In the genomic region with DNA sequence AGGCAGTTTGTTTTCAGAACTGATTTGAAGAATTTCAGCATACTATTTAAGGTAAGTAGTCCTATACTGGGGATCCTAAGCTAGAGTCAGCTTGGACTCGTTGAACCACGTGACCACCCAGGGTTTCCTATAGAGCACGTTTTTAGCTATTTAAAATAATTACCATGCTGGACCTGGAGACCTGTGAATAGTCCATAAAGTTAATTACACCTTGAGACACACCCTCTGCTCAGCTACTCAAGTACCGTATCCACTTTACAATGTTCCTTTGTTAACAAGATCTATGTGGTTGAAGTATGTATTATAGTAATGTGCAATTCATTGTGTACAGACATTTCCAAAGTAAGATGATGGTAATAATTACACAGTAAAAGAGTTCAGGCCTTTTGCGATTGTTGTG, we compare ENCODE assay signal across 28 cellular contexts.
DNase-seq lines count a peak whose midpoint lies in the region; ATAC-seq and TF ChIP-seq lines count a peak whose summit lies in the region.
"Had no signal": no experiment of that assay in that cellular context is flagged by ENCODE, and none has a peak within 500 bp of the region (broad histone marks: within the 10 kb centered on the region; RNA-seq: fewer than 3 reads in every experiment).

No MANE protein-coding gene starts in this region.

- H3K9me3 Mint-ChIP-seq in activated naive CD4-positive, alpha-beta T cell treated with anti-CD3 and anti-CD28 coated beads, Interleukin-2, amount 10 ng/mL, durations not matched to agents 7 days and 5 days: no peaks in the 10 kb centered on the region
- H3K9me3 Mint-ChIP-seq: activated CD8-positive, alpha-beta T cell treated with anti-CD3 and anti-CD28 coated beads for 36 hours; naive B cell had no signal

- TF ChIP-seq RAD21 in Ishikawa (IDR thresholded peaks at IDR 0.05; ENCODE audit: low read depth): no peak

- DNase-seq in DMS153 (lab: John Stamatoyannopoulos, UW): peak; percentile 31
- DNase-seq in NCI-H510A treated with DMSO at 0.1 percent for 48 hours (lab: John Stamatoyannopoulos, UW): peak; percentile 45
- DNase-seq in iPS-NIHi11 (ENCODE audit: low spot score): peak; percentile 19
- DNase-seq in COLO668 (lab: John Stamatoyannopoulos, UW; ENCODE audit: unreplicated experiment): no peak
- DNase-seq in HUDEP-2 (lab: John Stamatoyannopoulos, UW; ENCODE audit: unreplicated experiment in 76 of 76): no peak
- no peak for DNase-seq in activated naive CD4-positive, alpha-beta T cell treated with anti-CD3 and anti-CD28 coated beads, Interleukin-2, amount 10 ng/mL, durations not matched to agents 7 days and 5 days
- DNase-seq: activated CD8-positive, alpha-beta T cell treated with anti-CD3 and anti-CD28 coated beads for 36 hours; activated naive CD4-positive, alpha-beta T cell; amniotic stem cell; BE2C; Caco-2; glutamatergic neuron; KBM-7; mesendoderm; naive B cell; NCI-H1930; NCI-H524 treated with DMSO at 0.1 percent for 48 hours; occipital lobe; PC-3; right lobe of liver; SHP77 treated with DMSO at 0.1 percent for 48 hours; stimulated activated CD4-positive, alpha-beta T cell treated with anti-CD3 and anti-CD28 coated beads, Interleukin-15, amount 100 ng/mL, for 24 hours; stimulated activated CD8-positive, alpha-beta memory T cell treated with anti-CD3 and anti-CD28 coated beads, Interleukin-4, amount 100 ng/mL, for 48 hours; SW 1271 had no signal

- CTCF ChIA-PET in activated naive CD4-positive, alpha-beta T cell treated with anti-CD3 and anti-CD28 coated beads, Interleukin-2, amount 10 ng/mL, durations not matched to agents 7 days and 5 days (lab: Charles Lee): no interaction called here

- peak; percentile 46; the same call in 1 of the 2 replicates for TF ChIP-seq EP300 in Ishikawa (IDR thresholded peaks at IDR 0.05; ENCODE audit: borderline replicate concordance)

- H3K4me3 Mint-ChIP-seq in activated naive CD4-positive, alpha-beta T cell treated with anti-CD3 and anti-CD28 coated beads, Interleukin-2, amount 10 ng/mL, durations not matched to agents 7 days and 5 days: no peak overlapping the region
- H3K4me3 Mint-ChIP-seq: activated CD8-positive, alpha-beta T cell treated with anti-CD3 and anti-CD28 coated beads for 36 hours; naive B cell had no signal

- no peaks in the 10 kb centered on the region for H3K27me3 Mint-ChIP-seq in activated naive CD4-positive, alpha-beta T cell treated with anti-CD3 and anti-CD28 coated beads, Interleukin-2, amount 10 ng/mL, durations not matched to agents 7 days and 5 days
- H3K27me3 Mint-ChIP-seq: activated CD8-positive, alpha-beta T cell treated with anti-CD3 and anti-CD28 coated beads for 36 hours; naive B cell had no signal

- no peak overlapping the region for H3K27ac Mint-ChIP-seq in activated naive CD4-positive, alpha-beta T cell treated with anti-CD3 and anti-CD28 coated beads, Interleukin-2, amount 10 ng/mL, durations not matched to agents 7 days and 5 days
- H3K27ac Mint-ChIP-seq: activated CD8-positive, alpha-beta T cell treated with anti-CD3 and anti-CD28 coated beads for 36 hours had no signal

- no peaks in the 10 kb centered on the region for H3K36me3 Mint-ChIP-seq in activated naive CD4-positive, alpha-beta T cell treated with anti-CD3 and anti-CD28 coated beads, Interleukin-2, amount 10 ng/mL, durations not matched to agents 7 days and 5 days

- H3K4me1 Mint-ChIP-seq in activated naive CD4-positive, alpha-beta T cell treated with anti-CD3 and anti-CD28 coated beads, Interleukin-2, amount 10 ng/mL, durations not matched to agents 7 days and 5 days: no peaks in the 10 kb centered on the region

- no peak for ATAC-seq in HG03039 (IDR thresholded peaks at IDR 0.05; ENCODE audit: unreplicated experiment)
- ATAC-seq: A549; activated CD4-positive, CD25-positive, alpha-beta regulatory T cell treated with anti-CD3 and anti-CD28 coated beads, Interleukin-2, amount 50 U/mL, for 24 hours; activated CD8-positive, alpha-beta T cell treated with anti-CD3 and anti-CD28 coated beads for 36 hours; PC-3; right lobe of liver had no signal

TF ChIP-seq in Ishikawa, 13 proteins besides CTCF, POLR2A, EP300 and RAD21:
- TF ChIP-seq, protein P1, sequence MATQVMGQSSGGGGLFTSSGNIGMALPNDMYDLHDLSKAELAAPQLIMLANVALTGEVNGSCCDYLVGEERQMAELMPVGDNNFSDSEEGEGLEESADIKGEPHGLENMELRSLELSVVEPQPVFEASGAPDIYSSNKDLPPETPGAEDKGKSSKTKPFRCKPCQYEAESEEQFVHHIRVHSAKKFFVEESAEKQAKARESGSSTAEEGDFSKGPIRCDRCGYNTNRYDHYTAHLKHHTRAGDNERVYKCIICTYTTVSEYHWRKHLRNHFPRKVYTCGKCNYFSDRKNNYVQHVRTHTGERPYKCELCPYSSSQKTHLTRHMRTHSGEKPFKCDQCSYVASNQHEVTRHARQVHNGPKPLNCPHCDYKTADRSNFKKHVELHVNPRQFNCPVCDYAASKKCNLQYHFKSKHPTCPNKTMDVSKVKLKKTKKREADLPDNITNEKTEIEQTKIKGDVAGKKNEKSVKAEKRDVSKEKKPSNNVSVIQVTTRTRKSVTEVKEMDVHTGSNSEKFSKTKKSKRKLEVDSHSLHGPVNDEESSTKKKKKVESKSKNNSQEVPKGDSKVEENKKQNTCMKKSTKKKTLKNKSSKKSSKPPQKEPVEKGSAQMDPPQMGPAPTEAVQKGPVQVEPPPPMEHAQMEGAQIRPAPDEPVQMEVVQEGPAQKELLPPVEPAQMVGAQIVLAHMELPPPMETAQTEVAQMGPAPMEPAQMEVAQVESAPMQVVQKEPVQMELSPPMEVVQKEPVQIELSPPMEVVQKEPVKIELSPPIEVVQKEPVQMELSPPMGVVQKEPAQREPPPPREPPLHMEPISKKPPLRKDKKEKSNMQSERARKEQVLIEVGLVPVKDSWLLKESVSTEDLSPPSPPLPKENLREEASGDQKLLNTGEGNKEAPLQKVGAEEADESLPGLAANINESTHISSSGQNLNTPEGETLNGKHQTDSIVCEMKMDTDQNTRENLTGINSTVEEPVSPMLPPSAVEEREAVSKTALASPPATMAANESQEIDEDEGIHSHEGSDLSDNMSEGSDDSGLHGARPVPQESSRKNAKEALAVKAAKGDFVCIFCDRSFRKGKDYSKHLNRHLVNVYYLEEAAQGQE (IDR thresholded peaks at IDR 0.05; ENCODE audit: low read depth): no peak
- TF ChIP-seq CEBPB (IDR thresholded peaks at IDR 0.05) (no peak), TCF12 (IDR thresholded peaks at IDR 0.05; ENCODE audit: low read depth) (0 out of 2 replicates have a peak, but pooled peaks have one; percentile 52), NFIC (IDR thresholded peaks at IDR 0.05) (0 out of 2 replicates have a peak, but pooled peaks have one; percentile 9)
- TF ChIP-seq, protein P2, sequence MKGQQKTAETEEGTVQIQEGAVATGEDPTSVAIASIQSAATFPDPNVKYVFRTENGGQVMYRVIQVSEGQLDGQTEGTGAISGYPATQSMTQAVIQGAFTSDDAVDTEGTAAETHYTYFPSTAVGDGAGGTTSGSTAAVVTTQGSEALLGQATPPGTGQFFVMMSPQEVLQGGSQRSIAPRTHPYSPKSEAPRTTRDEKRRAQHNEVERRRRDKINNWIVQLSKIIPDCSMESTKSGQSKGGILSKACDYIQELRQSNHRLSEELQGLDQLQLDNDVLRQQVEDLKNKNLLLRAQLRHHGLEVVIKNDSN (IDR thresholded peaks at IDR 0.05): peak; percentile 79
TF ChIP-seq in Ishikawa: peak in this region for 3.

Comparison
In these comparisons a context has a peak if more than half of its experiments do, and no peak if none do; other contexts are left out.
1. DNase-seq: peak in DMS153 (single experiment), NCI-H510A treated with DMSO at 0.1 percent for 48 hours (single experiment) and iPS-NIHi11 (single experiment); none in COLO668 (single experiment), HUDEP-2 (0 of 76) and activated naive CD4-positive, alpha-beta T cell treated with anti-CD3 and anti-CD28 coated beads, Interleukin-2, amount 10 ng/mL, durations not matched to agents 7 days and 5 days (single experiment).